14 cellular contexts compared by ENCODE assay signal in the genomic region with DNA sequence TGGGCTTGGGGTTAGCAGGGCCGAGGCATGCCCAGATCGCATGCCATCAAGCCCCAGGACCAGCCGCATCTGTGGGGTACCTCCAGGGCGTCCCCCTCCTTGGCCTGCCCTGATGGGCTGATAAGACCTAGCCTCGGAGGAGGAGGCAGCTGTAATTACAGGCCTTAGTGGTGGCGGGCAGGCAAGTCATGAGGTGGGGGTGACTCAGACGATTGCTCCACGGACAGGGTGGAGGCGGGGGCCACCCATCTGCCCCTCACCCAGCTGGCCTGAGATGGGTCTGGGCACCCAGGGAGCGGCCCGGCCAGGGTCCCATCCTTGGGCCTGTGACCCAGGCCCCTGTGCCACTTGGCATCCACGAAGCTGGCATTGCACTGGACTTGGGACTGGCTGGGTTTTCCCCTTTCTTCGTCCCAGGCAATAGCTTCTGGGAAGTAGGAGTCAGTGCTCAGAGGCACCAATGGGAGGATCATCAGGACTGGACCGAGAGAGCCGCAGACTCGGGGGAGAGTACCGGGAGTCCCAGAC. TPM values are rescaled to one million over a fixed set of nuclear protein-coding genes. Genes with fewer than 3 reads are reported as not detected.
DNase-seq lines count a peak whose midpoint lies in the region; ATAC-seq and TF ChIP-seq lines count a peak whose summit lies in the region.
"Had no signal": no experiment of that assay in that cellular context is flagged by ENCODE, and none has a peak within 500 bp of the region (broad histone marks: within the 10 kb centered on the region; RNA-seq: fewer than 3 reads in every experiment).

No MANE protein-coding gene starts in this region.

- H3K4me1 ChIP-seq in ACC112 (ENCODE audit: control insufficient read depth, insufficient read depth, low read length, unreplicated experiment) (peaks cover 27% of the 10 kb centered on the region), IMR-90 (ENCODE audit: control insufficient read depth, insufficient read depth, low read length) (peaks cover 15% of the 10 kb centered on the region), mucosa of descending colon (ENCODE audit: low read depth) (peaks cover 4% of the 10 kb centered on the region), transverse colon (peaks cover 0 to 12% (median 5%) of the 10 kb centered on the region in 4 donors)

- no peaks in the 10 kb centered on the region for H4K20me1 ChIP-seq in IMR-90 (ENCODE audit: insufficient read depth, low read length)

- peak overlapping the region; percentile 87 for H2BK120ac ChIP-seq in IMR-90 (ENCODE audit: low read depth, low read length)

- no peaks in the 10 kb centered on the region for H3K27me3 ChIP-seq in ACC112 (ENCODE audit: insufficient read depth, low read length)
- H3K27me3 ChIP-seq in IMR-90 (ENCODE audit: control insufficient read depth, insufficient read depth, low read length): no peaks in the 10 kb centered on the region
- H3K27me3 ChIP-seq in transverse colon: no peaks in the 10 kb centered on the region
- H3K27me3 ChIP-seq: neutrophil had no signal

- H3K9ac ChIP-seq in IMR-90 (ENCODE audit: low read depth, low read length): no peak overlapping the region

- H4K91ac ChIP-seq in IMR-90 (ENCODE audit: insufficient read depth, low read depth, low read length): peak overlapping the region; percentile 69

- ATAC-seq in IMR-90 (ENCODE audit: low read depth) (0 out of 2 replicates have a peak, but pooled peaks have one; percentile 5), mucosa of descending colon (peak; percentile 70)
- ATAC-seq in activated T-helper 17 cell treated with anti-CD3 and anti-CD28 coated beads, Interleukin-2, amount 50 U/mL, for 72 hours (replicated peaks): no peak

- H3K4me1 Mint-ChIP-seq in activated T-helper 17 cell treated with anti-CD3 and anti-CD28 coated beads, Interleukin-2, amount 50 U/mL, for 72 hours: no peaks in the 10 kb centered on the region

- peak overlapping the region; percentile 34; the same call in 1 of the 2 replicates for H3K27ac ChIP-seq in ACC112 (ENCODE audit: low read depth, low read length)
- H3K27ac ChIP-seq in IMR-90 (ENCODE audit: insufficient read depth, low read length): no peak overlapping the region
- peak overlapping the region; percentile 26 for H3K27ac ChIP-seq in cingulate gyrus (ENCODE audit: low read depth, low read length)
- no peak overlapping the region for H3K27ac ChIP-seq in transverse colon
- H3K27ac ChIP-seq: epithelial cell of prostate, neutrophil had no signal

- peak overlapping the region; percentile 87 for H3K4ac ChIP-seq in IMR-90 (ENCODE audit: low read depth, low read length)

- peak overlapping the region; percentile 73 for H4K5ac ChIP-seq in IMR-90 (ENCODE audit: low read depth, low read length)

- peak overlapping the region; percentile 66 for H3K14ac ChIP-seq in IMR-90 (replicated peaks; ENCODE audit: low read depth, low read length)

- TF ChIP-seq CTCF in IMR-90 (conservative IDR thresholded peaks at IDR 0.05; ENCODE audit: low read depth, low read length) (no peak), mucosa of descending colon (IDR thresholded peaks at IDR 0.05) (no peak), transverse colon (IDR thresholded peaks at IDR 0.05) (no peak)

- H3K4me3 ChIP-seq in ACC112 (ENCODE audit: low read depth, low read length) (no peak overlapping the region), IMR-90 (ENCODE audit: insufficient read depth, low read depth, low read length) (no peak overlapping the region), mucosa of descending colon (no peak overlapping the region), transverse colon (no peak overlapping the region)

- H3K36me3 Mint-ChIP-seq in activated T-helper 17 cell treated with anti-CD3 and anti-CD28 coated beads, Interleukin-2, amount 50 U/mL, for 72 hours (ENCODE audit: low read depth): no peaks in the 10 kb centered on the region
- H3K36me3 Mint-ChIP-seq: brain had no signal

- no peaks in the 10 kb centered on the region for H3K79me2 ChIP-seq in ACC112 (ENCODE audit: control insufficient read depth, insufficient read depth, low read length, unreplicated experiment)

- H2BK5ac ChIP-seq in IMR-90 (ENCODE audit: low read depth, low read length, poor library complexity, severe bottlenecking): peak overlapping the region; percentile 61

- POLR2A ChIA-PET in IMR-90 (lab: Charles Lee; ENCODE audit: unreplicated experiment): no interaction called here

- no peak overlapping the region for H3K23ac ChIP-seq in IMR-90 (ENCODE audit: low read depth, low read length)

- in situ Hi-C loops in IMR-90 (cut with MboI; ENCODE audit: low sequenced_read_pairs): no loop called here
- in situ Hi-C loops in transverse colon (cut with MboI; ENCODE audit: low pct_ligation_motif_present in 1 of 4, low pct_unique_long_range_greater_than_20kb in 1 of 4, low sequenced_read_pairs in 3 of 4): no loop called here

- DNase-seq in IMR-90 (peak; percentile 63), mucosa of descending colon (no peak), transverse colon (no peak), RKO (ENCODE audit: low spot score) (no peak)
- no peak for DNase-seq in activated CD4-positive, alpha-beta T cell treated with anti-CD3 and anti-CD28 coated beads, Interleukin-2, amount 50 U/mL, for 48 hours
- DNase-seq: DND-41; NCI-H2029 treated with DMSO at 0.1 percent for 48 hours; stimulated activated naive CD4-positive, alpha-beta T cell had no signal

- CTCF ChIA-PET in IMR-90 (lab: Yijun Ruan, JAX): interaction anchor here (1.0 kb wide), 1 partner anchor 24 kb away, joined by 3 read pairs; no protein-coding TSS in a partner anchor

- no peak overlapping the region for H3K4me2 ChIP-seq in IMR-90 (ENCODE audit: low read depth, low read length)

- H3K9me3 ChIP-seq in IMR-90 (ENCODE audit: control insufficient read depth, insufficient read depth, low read length): no peaks in the 10 kb centered on the region
- no peaks in the 10 kb centered on the region for H3K9me3 ChIP-seq in mucosa of descending colon
- H3K9me3 ChIP-seq in transverse colon: no peaks in the 10 kb centered on the region
- H3K9me3 ChIP-seq: neutrophil had no signal

- no peak for TF ChIP-seq EP300 in transverse colon (IDR thresholded peaks at IDR 0.05; ENCODE audit: low read depth)

- WGBS in IMR-90 (ENCODE audit: extremely low coverage in 2 of 2, insufficient read length in 1 of 2), 2 experiments: 83% methylated on average over 8 of the region's 17 CpGs; no CpG with 5 or more reads in 1 of the 2 experiments
- 72% methylated on average over 17 of the region's 17 CpGs; no CpG with 5 or more reads in 1 of the 2 donors for WGBS in transverse colon (ENCODE audit: low coverage in 1 of 2), 2 donors

- no peaks in the 10 kb centered on the region for H3K9me3 Mint-ChIP-seq in activated T-helper 17 cell treated with anti-CD3 and anti-CD28 coated beads, Interleukin-2, amount 50 U/mL, for 72 hours

- H2AK5ac ChIP-seq in IMR-90 (ENCODE audit: low read depth, low read length): peak overlapping the region; percentile 72; the same call in 1 of the 2 replicates

- H2BK15ac ChIP-seq in IMR-90 (ENCODE audit: low read depth, low read length): peak overlapping the region; percentile 98; the same call in 2 of the 3 replicates

- H2AFZ ChIP-seq in ACC112 (ENCODE audit: low read length, unreplicated experiment) (peak overlapping the region; percentile 31), IMR-90 (replicated peaks; ENCODE audit: low read length, poor library complexity) (peak overlapping the region; percentile 77)

- H3K56ac ChIP-seq in IMR-90 (ENCODE audit: extremely low read depth, insufficient read depth, low read length): no peak overlapping the region

- peaks cover 30% of the 10 kb centered on the region for H3K9me1 ChIP-seq in IMR-90 (ENCODE audit: insufficient read depth, low read length)

- H3K4me3 Mint-ChIP-seq in activated T-helper 17 cell treated with anti-CD3 and anti-CD28 coated beads, Interleukin-2, amount 50 U/mL, for 72 hours: no peak overlapping the region
- H3K4me3 Mint-ChIP-seq: brain had no signal

- peaks cover 0 to 8% of the 10 kb centered on the region in 2 experiments; a peak in 1 of 4 replicates for H3K79me1 ChIP-seq in IMR-90 (ENCODE audit: low read depth in 1 of 2, low read length in 2 of 2)

- TF ChIP-seq POLR2A in IMR-90 (IDR thresholded peaks at IDR 0.05; ENCODE audit: low read depth, low read length): no peak
- TF ChIP-seq POLR2A in transverse colon (IDR thresholded peaks at IDR 0.05): no peak

- TF ChIP-seq RAD21 in IMR-90 (IDR thresholded peaks at IDR 0.05; ENCODE audit: low read length): no peak

- dilution Hi-C loops in IMR-90 (cut with HindIII; ENCODE audit: low sequenced_read_pairs, unreplicated experiment): no loop called here

- intact Hi-C loops in IMR-90 (cut with micrococcal nuclease): no loop called here
- intact Hi-C loops in mucosa of descending colon (cut with DNase I, micrococcal nuclease): no loop called here
- intact Hi-C loops in transverse colon (cut with DNase I; ENCODE audit: low total_unique reads): no loop called here

- no TSS peak for BruUV-seq in IMR-90 (replicated peaks; lab: Mats Ljungman, UMichigan)

- H3K18ac ChIP-seq in IMR-90 (ENCODE audit: low read depth, low read length): peak overlapping the region; percentile 30

- H2AK9ac ChIP-seq in IMR-90 (replicated peaks; ENCODE audit: low read depth, low read length, poor library complexity): peak overlapping the region; percentile 75

- H4K8ac ChIP-seq in IMR-90 (ENCODE audit: low read depth in 2 of 2, low read length in 2 of 2): peak overlapping the region in 1 of 2 experiments; percentile 67; a peak in 2 of 4 replicates

- H3K27ac Mint-ChIP-seq in activated T-helper 17 cell treated with anti-CD3 and anti-CD28 coated beads, Interleukin-2, amount 50 U/mL, for 72 hours: no peak overlapping the region

- H3K36me3 ChIP-seq in ACC112 (ENCODE audit: insufficient read depth, low read length) (no peaks in the 10 kb centered on the region), IMR-90 (ENCODE audit: control insufficient read depth, insufficient read depth, low read length) (no peaks in the 10 kb centered on the region), mucosa of descending colon (ENCODE audit: low read depth) (no peaks in the 10 kb centered on the region), transverse colon (no peaks in the 10 kb centered on the region)
- H3K36me3 ChIP-seq: neutrophil had no signal

- H2BK20ac ChIP-seq in IMR-90 (ENCODE audit: low read depth, low read length): peak overlapping the region; percentile 91

- H3K27me3 Mint-ChIP-seq in activated T-helper 17 cell treated with anti-CD3 and anti-CD28 coated beads, Interleukin-2, amount 50 U/mL, for 72 hours: peaks cover 5% of the 10 kb centered on the region

RNA-seq across cellular contexts. Expression of a gene that starts 57.5 kb away (rescaled TPM):
- total RNA-seq in IMR-90 (2012; rRNA removed) (3.4 and 6.9 TPM in 2 replicates), mucosa of descending colon (10 to 100 TPM; 20.2 to 86.7 (median 41.3) TPM), transverse colon (10 to 100 TPM; 26.1 to 78.9 (median 57.1) TPM)
- 17.4 and 33.6 TPM in 2 replicates for polyA plus RNA-seq in IMR-90 (2012; rRNA removed)
- 18.5 and 103 TPM in 2 replicates for polyA plus RNA-seq in IMR-90 (2012; cell fraction: cytosol; rRNA removed)
- polyA plus RNA-seq in IMR-90 (2012; cell fraction: nucleus; rRNA removed; ENCODE audit: low replicate concordance): 98.3 and 167 TPM in 2 replicates
- 10 to 100 TPM; 11.6 to 19.0 TPM for total RNA-seq in activated T-helper 17 cell treated with anti-CD3 and anti-CD28 coated beads, Interleukin-2, amount 50 U/mL, for 72 hours

Comparison
In these comparisons a context has a peak if more than half of its experiments do, and no peak if none do; other contexts are left out.
1. H3K27ac ChIP-seq: peak in ACC112 (single experiment) and cingulate gyrus (single experiment); none in IMR-90 (single experiment) and transverse colon (0 of 4).